8 cellular contexts compared by ENCODE assay signal in genomic region chr18:26549103-26549485, GRCh38. TPM values are rescaled to one million over a fixed set of nuclear protein-coding genes. Genes with fewer than 3 reads are reported as not detected.
DNase-seq lines count a peak whose midpoint lies in the region; ATAC-seq and TF ChIP-seq lines count a peak whose summit lies in the region.

No MANE protein-coding gene starts in this region.

- DNase-seq in ELF-1 (ENCODE audit: low read depth, low spot score) (peak; percentile 82), HK-2 (ENCODE audit: unreplicated experiment) (peak; percentile 44), naive B cell (no peak), DMS114 treated with DMSO at 0.1 percent for 48 hours (lab: John Stamatoyannopoulos, UW; ENCODE audit: unreplicated experiment) (no peak), NCI-H2107 treated with DMSO at 0.1 percent for 48 hours (lab: John Stamatoyannopoulos, UW; ENCODE audit: unreplicated experiment) (no peak)

- peak in 1 of 2 donors; percentile 26 for ATAC-seq in naive B cell (ENCODE audit: low read depth in 2 of 2)
- ATAC-seq in HG02973 (IDR thresholded peaks at IDR 0.05; ENCODE audit: unreplicated experiment), result no peak

- peaks cover 16 to 37% (median 21%) of the 10 kb centered on the region in 3 donors for H3K4me1 Mint-ChIP-seq in naive B cell

- peaks cover 8 to 17% of the 10 kb centered on the region in 2 donors for H3K4me1 ChIP-seq in esophagus (ENCODE audit: control insufficient read depth in 2 of 2, insufficient read depth in 2 of 2, low read length in 1 of 2)

- H3K27me3 Mint-ChIP-seq in naive B cell, result peaks cover 25 to 45% (median 37%) of the 10 kb centered on the region in 3 donors

- no peaks in the 10 kb centered on the region for H3K9me3 Mint-ChIP-seq in naive B cell

- H3K36me3 ChIP-seq in esophagus (ENCODE audit: control insufficient read depth in 2 of 2, insufficient read depth in 2 of 2, low read length in 1 of 2), result no peaks in the 10 kb centered on the region

- peak overlapping the region in 7 of 8 donors; percentile 47 to 86 (median 78) for H3K4me3 Mint-ChIP-seq in naive B cell

- no peaks in the 10 kb centered on the region for H3K36me3 Mint-ChIP-seq in naive B cell

- no peaks in the 10 kb centered on the region for H3K27me3 ChIP-seq in esophagus (ENCODE audit: control insufficient read depth in 1 of 2, insufficient read depth in 2 of 2, low read length in 2 of 2)

- no peaks in the 10 kb centered on the region for H3K9me3 ChIP-seq in esophagus (ENCODE audit: control insufficient read depth in 2 of 2, insufficient read depth in 1 of 2, low read depth in 1 of 2, low read length in 1 of 2)

- peak overlapping the region; percentile 88 to 98 for H3K27ac ChIP-seq in esophagus (ENCODE audit: low read depth in 2 of 2, low read length in 1 of 2)

- WGBS in esophagus, 2 donors, result 0% methylated on average over 15 to 36 of the region's 36 CpGs

- peak overlapping the region; percentile 69 for H3K4me3 ChIP-seq in WI38 (ENCODE audit: low read depth, low read length)
- H3K4me3 ChIP-seq in esophagus (ENCODE audit: low read depth in 1 of 2, low read length in 2 of 2), result peak overlapping the region; percentile 74 to 90

- H3K27ac Mint-ChIP-seq in naive B cell, result no peak overlapping the region

- TF ChIP-seq CTCF in WI38 (IDR thresholded peaks at IDR 0.05; ENCODE audit: low read depth, low read length), result no peak

RNA-seq across cellular contexts. Expression of gene KCTD1, which starts 0.7 kb away (rescaled TPM):
- 10 to 100 TPM; 47.4 to 51.8 TPM for polyA plus RNA-seq in esophagus
- polyA plus RNA-seq in naive B cell (ENCODE audit: low read depth in 6 of 6), result not detected

Comparison
In these comparisons a context has a peak if more than half of its experiments do, and no peak if none do; other contexts are left out.
1. DNase-seq: peak in ELF-1 (single experiment) and HK-2 (single experiment); none in naive B cell (single experiment), DMS114 treated with DMSO at 0.1 percent for 48 hours (single experiment) and NCI-H2107 treated with DMSO at 0.1 percent for 48 hours (single experiment).
2. RNA of gene KCTD1, which starts 0.7 kb away (polyA plus RNA-seq): 47.4 to 51.8 TPM in esophagus; not detected in naive B cell; every median in the first group is over 10 times any median in the second.